In the genomic region with DNA sequence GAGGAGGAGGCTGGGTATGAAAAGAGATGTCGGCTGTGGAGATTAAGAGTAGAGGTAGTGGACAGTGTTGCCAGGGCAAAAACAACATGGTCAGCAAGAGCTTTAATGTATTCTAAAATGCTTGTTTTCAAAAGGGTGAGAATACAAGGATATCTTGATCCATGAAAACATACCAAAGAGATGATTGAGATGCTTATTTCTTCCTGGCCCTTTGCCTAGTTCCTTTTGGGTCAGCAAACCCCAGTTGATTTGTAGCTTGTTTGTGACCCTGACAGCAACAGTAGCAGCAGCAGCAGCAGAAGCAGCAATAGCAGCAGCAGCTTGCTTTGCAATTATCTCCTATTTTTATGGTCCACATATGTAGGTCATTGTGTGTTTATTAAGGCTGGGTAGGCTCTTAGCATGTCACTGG, we compare ENCODE assay signal across 12 cellular contexts.
DNase-seq lines count a peak whose midpoint lies in the region; ATAC-seq lines count a peak whose summit lies in the region.
"Had no signal": no experiment of that assay in that cellular context is flagged by ENCODE, and none has a peak within 500 bp of the region (broad histone marks: within the 10 kb centered on the region; RNA-seq: fewer than 3 reads in every experiment).

No MANE protein-coding gene starts in this region.

- POLR2A ChIA-PET in T-cell (lab: Charles Lee): interaction anchor here in 1 of 2 donors (0.7 kb wide), 1 partner anchor 11 kb away, joined by 8 read pairs; no protein-coding TSS in a partner anchor

- no peaks in the 10 kb centered on the region for H3K27me3 Mint-ChIP-seq in activated naive CD4-positive, alpha-beta T cell treated with anti-CD3 and anti-CD28 coated beads, Interleukin-2, amount 50 U/mL, for 24 hours
- H3K27me3 Mint-ChIP-seq in T-cell: no peaks in the 10 kb centered on the region
- H3K27me3 Mint-ChIP-seq: activated naive CD8-positive, alpha-beta T cell treated with anti-CD3 and anti-CD28 coated beads for 36 hours had no signal

- peaks cover 4% of the 10 kb centered on the region for H3K4me1 Mint-ChIP-seq in activated naive CD4-positive, alpha-beta T cell treated with anti-CD3 and anti-CD28 coated beads, Interleukin-2, amount 50 U/mL, for 24 hours
- peaks cover 2 to 9% (median 5%) of the 10 kb centered on the region in 3 donors for H3K4me1 Mint-ChIP-seq in T-cell
- H3K4me1 Mint-ChIP-seq: activated naive CD8-positive, alpha-beta T cell treated with anti-CD3 and anti-CD28 coated beads for 36 hours had no signal

- no peaks in the 10 kb centered on the region for H3K9me3 Mint-ChIP-seq in activated naive CD4-positive, alpha-beta T cell treated with anti-CD3 and anti-CD28 coated beads, Interleukin-2, amount 50 U/mL, for 24 hours
- H3K9me3 Mint-ChIP-seq in T-cell: no peaks in the 10 kb centered on the region

- H3K36me3 Mint-ChIP-seq in activated naive CD4-positive, alpha-beta T cell treated with anti-CD3 and anti-CD28 coated beads, Interleukin-2, amount 50 U/mL, for 24 hours: peaks cover 19% of the 10 kb centered on the region
- peaks cover 40% of the 10 kb centered on the region for H3K36me3 Mint-ChIP-seq in T-cell

- no peak overlapping the region for H3K4me3 Mint-ChIP-seq in activated naive CD4-positive, alpha-beta T cell treated with anti-CD3 and anti-CD28 coated beads, Interleukin-2, amount 50 U/mL, for 24 hours
- no peak overlapping the region for H3K4me3 Mint-ChIP-seq in T-cell
- H3K4me3 Mint-ChIP-seq: activated naive CD8-positive, alpha-beta T cell treated with anti-CD3 and anti-CD28 coated beads for 36 hours had no signal

- peak overlapping the region; percentile 66 for H3K27ac Mint-ChIP-seq in activated naive CD4-positive, alpha-beta T cell treated with anti-CD3 and anti-CD28 coated beads, Interleukin-2, amount 50 U/mL, for 24 hours
- no peak overlapping the region for H3K27ac Mint-ChIP-seq in T-cell
- H3K27ac Mint-ChIP-seq: activated naive CD8-positive, alpha-beta T cell treated with anti-CD3 and anti-CD28 coated beads for 36 hours had no signal

- CTCF ChIA-PET in T-cell (lab: Charles Lee): no interaction called here

- no peak for ATAC-seq in T-cell (replicated peaks in 1 of 4)
- ATAC-seq: GM12878 had no signal

- no peak for DNase-seq in activated naive CD4-positive, alpha-beta T cell treated with anti-CD3 and anti-CD28 coated beads, Interleukin-2, amount 50 U/mL, for 16 hours
- peak; percentile 28 for DNase-seq in cerebellar cortex (ENCODE audit: low spot score)
- peak; percentile 45 for DNase-seq in kidney tubule cell (ENCODE audit: low spot score)
- peak; percentile 59 for DNase-seq in stromal cell of bone marrow (ENCODE audit: low read depth)
- DNase-seq in T-cell: no peak
- no peak for DNase-seq in NCI-H1105 treated with DMSO at 0.1 percent for 48 hours (lab: John Stamatoyannopoulos, UW)
- no peak for DNase-seq in NCI-H524 (lab: John Stamatoyannopoulos, UW)
- DNase-seq: activated naive CD8-positive, alpha-beta T cell treated with anti-CD3 and anti-CD28 coated beads for 36 hours; NCI-H524 treated with DMSO at 0.1 percent for 48 hours; RPMI8226 had no signal

Comparison
In these comparisons a context has a peak if more than half of its experiments do, and no peak if none do; other contexts are left out.
1. DNase-seq: peak in cerebellar cortex (single experiment), kidney tubule cell (single experiment) and stromal cell of bone marrow (single experiment); none in activated naive CD4-positive, alpha-beta T cell treated with anti-CD3 and anti-CD28 coated beads, Interleukin-2, amount 50 U/mL, for 16 hours (single experiment), T-cell (0 of 34), NCI-H1105 treated with DMSO at 0.1 percent for 48 hours (single experiment) and NCI-H524 (0 of 2).